In the genomic region with DNA sequence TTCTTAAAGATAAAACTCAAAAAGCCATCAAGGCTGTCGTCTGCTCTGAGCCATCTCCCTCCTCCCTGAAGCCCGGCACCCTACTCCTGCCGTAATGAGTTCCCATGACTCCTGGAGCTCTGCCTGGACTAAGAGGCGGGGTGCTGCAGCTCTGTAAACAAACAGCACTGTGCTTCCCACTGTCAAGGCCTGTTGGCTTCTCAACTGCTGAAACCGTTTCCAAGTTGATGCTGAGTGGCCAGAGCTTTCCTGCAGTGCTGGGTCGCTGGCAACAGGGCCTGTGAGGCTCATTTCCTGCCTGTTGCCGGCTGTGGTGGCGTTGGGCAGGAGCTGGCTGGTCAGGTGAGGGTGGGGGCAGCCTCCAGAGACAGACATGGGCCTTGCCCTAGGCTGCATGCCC, we compare ENCODE assay signal across 8 cellular contexts. TPM values are rescaled to one million over a fixed set of nuclear protein-coding genes. Genes with fewer than 3 reads are reported as not detected.
DNase-seq lines count a peak whose midpoint lies in the region; ATAC-seq, FAIRE-seq and TF ChIP-seq lines count a peak whose summit lies in the region.

No MANE protein-coding gene starts in this region.

- H3K4me1 Mint-ChIP-seq in HFFc6 (ENCODE audit: low read depth) (peaks cover 60% of the 10 kb centered on the region), endothelial cell (ENCODE audit: unreplicated experiment) (no peaks in the 10 kb centered on the region)
- H3K4me1 Mint-ChIP-seq in activated CD8-positive, alpha-beta T cell treated with anti-CD3 and anti-CD28 coated beads for 36 hours (ENCODE audit: low read depth) = peaks cover 16% of the 10 kb centered on the region

- no peaks in the 10 kb centered on the region for H3K27me3 ChIP-seq in small intestine (ENCODE audit: control insufficient read depth in 2 of 2, insufficient read depth in 2 of 2, low read length in 2 of 2)

- CTCF ChIA-PET in activated CD8-positive, alpha-beta T cell treated with anti-CD3 and anti-CD28 coated beads for 36 hours (lab: Charles Lee) = interaction anchor here (0.8 to 3.7 kb wide), 3 partner anchors 12 to 42 kb away, joined by 3 to 15 read pairs (median 4); no protein-coding TSS in a partner anchor

- H3K27me3 Mint-ChIP-seq in HFFc6 (ENCODE audit: insufficient read depth) = peaks cover 8% of the 10 kb centered on the region
- H3K27me3 Mint-ChIP-seq in activated CD8-positive, alpha-beta T cell treated with anti-CD3 and anti-CD28 coated beads for 36 hours = no peaks in the 10 kb centered on the region
- peaks cover 7% of the 10 kb centered on the region for H3K27me3 Mint-ChIP-seq in endothelial cell (ENCODE audit: unreplicated experiment)

- H3K4me3 Mint-ChIP-seq in HFFc6 (no peak overlapping the region; the same call in none of the 2 replicates), endothelial cell (ENCODE audit: unreplicated experiment) (no peak overlapping the region)
- H3K4me3 Mint-ChIP-seq in activated CD8-positive, alpha-beta T cell treated with anti-CD3 and anti-CD28 coated beads for 36 hours = no peak overlapping the region

- H3K9me3 Mint-ChIP-seq in HFFc6 (peaks cover under 1% of the 10 kb centered on the region; the same call in 1 of the 2 replicates), endothelial cell (ENCODE audit: unreplicated experiment) (no peaks in the 10 kb centered on the region)
- no peaks in the 10 kb centered on the region for H3K9me3 Mint-ChIP-seq in activated CD8-positive, alpha-beta T cell treated with anti-CD3 and anti-CD28 coated beads for 36 hours

- no peak overlapping the region for H3K4me3 ChIP-seq in small intestine (ENCODE audit: low read depth in 1 of 2, low read length in 2 of 2)

- H3K27ac ChIP-seq in small intestine (ENCODE audit: low read depth in 1 of 2, low read length in 1 of 2) = peak overlapping the region; percentile 17 to 80

- DNase-seq in HFFc6 (peak; percentile 89), left cardiac atrium (peak; percentile 79), small intestine (peak; percentile 40), endothelial cell (ENCODE audit: low spot score) (no peak)
- DNase-seq in activated CD8-positive, alpha-beta T cell treated with anti-CD3 and anti-CD28 coated beads for 36 hours = no peak

- ATAC-seq in activated CD8-positive, alpha-beta T cell treated with anti-CD3 and anti-CD28 coated beads for 36 hours = no peak
- ATAC-seq in left cardiac atrium = peak; percentile 47 to 54
- no peak for ATAC-seq in HG03159 (IDR thresholded peaks at IDR 0.05; ENCODE audit: unreplicated experiment)
- ATAC-seq in GM21528 (IDR thresholded peaks at IDR 0.05; ENCODE audit: low FRiP score, unreplicated experiment) = no peak
- ATAC-seq in GM18861 (IDR thresholded peaks at IDR 0.05; ENCODE audit: unreplicated experiment) = no peak

- no peak for FAIRE-seq in small intestine (lab: Jason Lieb, UNC)

- no peaks in the 10 kb centered on the region for H3K9me3 ChIP-seq in small intestine (ENCODE audit: control insufficient read depth, low read depth)

- peak overlapping the region; percentile 76 for H3K27ac Mint-ChIP-seq in HFFc6
- peak overlapping the region; percentile 55 for H3K27ac Mint-ChIP-seq in activated CD8-positive, alpha-beta T cell treated with anti-CD3 and anti-CD28 coated beads for 36 hours
- H3K27ac Mint-ChIP-seq in endothelial cell (ENCODE audit: unreplicated experiment) = no peak overlapping the region

- intact Hi-C loops in activated CD8-positive, alpha-beta T cell treated with anti-CD3 and anti-CD28 coated beads for 36 hours (cut with micrococcal nuclease) = loop anchor here (10.0 kb wide), 1 partner anchor 110 kb away; a partner anchor contains a TSS
- intact Hi-C loops in left cardiac atrium (cut with DNase I) = loop anchor here in 1 of 2 donors (10.0 kb wide), 2 partner anchors 50 to 100 kb away; no protein-coding TSS in a partner anchor

- peaks cover 19% of the 10 kb centered on the region for H3K36me3 Mint-ChIP-seq in HFFc6 (ENCODE audit: low read depth)
- H3K36me3 Mint-ChIP-seq in activated CD8-positive, alpha-beta T cell treated with anti-CD3 and anti-CD28 coated beads for 36 hours (ENCODE audit: low read depth) = peaks cover 10% of the 10 kb centered on the region
- peaks cover 6% of the 10 kb centered on the region for H3K36me3 Mint-ChIP-seq in endothelial cell (ENCODE audit: low read depth, unreplicated experiment)

- peaks cover 9 to 18% of the 10 kb centered on the region in 2 donors for H3K36me3 ChIP-seq in small intestine (ENCODE audit: control insufficient read depth in 2 of 2, insufficient read depth in 2 of 2, low read length in 2 of 2)

- 22 to 35% (median 23%) methylated on average over 8 of the region's 8 CpGs for WGBS in small intestine, 3 donors

- TF ChIP-seq CTCF in HFFc6 (IDR thresholded peaks at IDR 0.05) (no peak), endothelial cell (IDR thresholded peaks at IDR 0.05; ENCODE audit: unreplicated experiment) (no peak)
- no peak for TF ChIP-seq CTCF in activated CD8-positive, alpha-beta T cell treated with anti-CD3 and anti-CD28 coated beads for 36 hours (IDR thresholded peaks at IDR 0.05)

- POLR2A ChIA-PET in activated CD8-positive, alpha-beta T cell treated with anti-CD3 and anti-CD28 coated beads for 36 hours (lab: Charles Lee) = interaction anchor here (0.9 kb wide), 1 partner anchor 9 kb away, joined by 3 read pairs; no protein-coding TSS in a partner anchor

- peaks cover 5 to 7% of the 10 kb centered on the region in 2 donors for H3K4me1 ChIP-seq in small intestine (ENCODE audit: control insufficient read depth in 2 of 2, insufficient read depth in 1 of 2, low read depth in 1 of 2, low read length in 1 of 2)

RNA-seq across cellular contexts. Expression of a gene that starts 26.7 kb away (rescaled TPM):
- 1 to 10 TPM; 2.3 to 3.7 (median 3.2) TPM for total RNA-seq in HFFc6 (2021; fragmentation: NEBNext Ultra II Directional; extraction: Animal tissue kit (Norgen Biotek cat#: 25700))
- total RNA-seq in activated CD8-positive, alpha-beta T cell treated with anti-CD3 and anti-CD28 coated beads for 36 hours = 10 to 100 TPM; 48.6 to 54.9 TPM
- 10 to 100 TPM; 29.2 to 44.6 TPM for total RNA-seq in left cardiac atrium
- 10 to 100 TPM in 1 of 3 donors, 1 to 10 TPM in 2; 4.5 to 12.9 (median 5.7) TPM for polyA plus RNA-seq in small intestine
- total RNA-seq in endothelial cell (ENCODE audit: unreplicated experiment) = 68.5 TPM

RNA-seq across cellular contexts. Expression of a gene that starts 45.4 kb away (rescaled TPM):
- 10 to 100 TPM; 76.4 to 84.3 (median 80.4) TPM for total RNA-seq in HFFc6 (2021; fragmentation: NEBNext Ultra II Directional; extraction: Animal tissue kit (Norgen Biotek cat#: 25700))
- total RNA-seq in activated CD8-positive, alpha-beta T cell treated with anti-CD3 and anti-CD28 coated beads for 36 hours = 100 to 1,000 TPM in 1 of 2 experiments, 10 to 100 TPM in 1; 98.2 to 102 TPM
- 10 to 100 TPM; 37.4 to 49.3 TPM for total RNA-seq in left cardiac atrium
- 10 to 100 TPM; 15.9 to 51.7 (median 36.7) TPM for polyA plus RNA-seq in small intestine
- total RNA-seq in endothelial cell (ENCODE audit: unreplicated experiment) = 60.7 TPM

RNA-seq across cellular contexts. Expression of a gene that starts 57.2 kb away (rescaled TPM):
- 10 to 100 TPM; 15.7 to 17.8 (median 16.4) TPM for total RNA-seq in HFFc6 (2021; fragmentation: NEBNext Ultra II Directional; extraction: Animal tissue kit (Norgen Biotek cat#: 25700))
- total RNA-seq in activated CD8-positive, alpha-beta T cell treated with anti-CD3 and anti-CD28 coated beads for 36 hours = 10 to 100 TPM; 20.1 to 21.9 TPM
- total RNA-seq in left cardiac atrium (10 to 100 TPM; 10.8 to 18.7 TPM), endothelial cell (ENCODE audit: unreplicated experiment) (11.0 TPM)
- polyA plus RNA-seq in small intestine = 10 to 100 TPM in 1 of 3 donors, 1 to 10 TPM in 2; 8.6 to 11.4 (median 9.5) TPM

Comparison
In these comparisons a context has a peak if more than half of its experiments do, and no peak if none do; other contexts are left out.
1. DNase-seq: peak in HFFc6 (single experiment), left cardiac atrium (single experiment) and small intestine (single experiment); none in activated CD8-positive, alpha-beta T cell treated with anti-CD3 and anti-CD28 coated beads for 36 hours (single experiment) and endothelial cell (single experiment).
2. ATAC-seq: peak in left cardiac atrium (2 of 2); none in activated CD8-positive, alpha-beta T cell treated with anti-CD3 and anti-CD28 coated beads for 36 hours (single experiment), HG03159 (single experiment), GM21528 (single experiment) and GM18861 (single experiment).
3. RNA of a gene that starts 26.7 kb away (total RNA-seq): 68.5 TPM in endothelial cell (single experiment), 48.6 to 54.9 TPM in activated CD8-positive, alpha-beta T cell treated with anti-CD3 and anti-CD28 coated beads for 36 hours and 29.2 to 44.6 TPM in left cardiac atrium; 2.3 to 3.7 TPM in HFFc6; every median in the first group is over 4 times any median in the second.